ENCODE assay signal across 1 cellular context in genomic region chr1:23108918-23109533, GRCh38.
TF ChIP-seq lines count a peak whose summit lies in the region.

No MANE protein-coding gene starts in this region.

TF ChIP-seq in HCT116, 20 proteins besides CTCF, POLR2A, EP300 and RAD21 (continued from another document):
- TF ChIP-seq ZBTB33 (IDR thresholded peaks at IDR 0.05; ENCODE audit: extremely low read depth, insufficient replicate concordance, low read length) (no peak), MAX (IDR thresholded peaks at IDR 0.05) (peak; percentile 49; the same call in 1 of the 2 replicates), FOSL1 (IDR thresholded peaks at IDR 0.05; ENCODE audit: low read depth) (peak; percentile 89), CBX3 (IDR thresholded peaks at IDR 0.05; ENCODE audit: low read depth) (peak; percentile 80), ELF1 (IDR thresholded peaks at IDR 0.05; ENCODE audit: borderline replicate concordance, low read depth) (no peak), JUND (IDR thresholded peaks at IDR 0.05) (peak; percentile 87), SIN3A (IDR thresholded peaks at IDR 0.05; ENCODE audit: low read depth) (peak; percentile 37; the same call in 1 of the 2 replicates)
